In the genomic region with DNA sequence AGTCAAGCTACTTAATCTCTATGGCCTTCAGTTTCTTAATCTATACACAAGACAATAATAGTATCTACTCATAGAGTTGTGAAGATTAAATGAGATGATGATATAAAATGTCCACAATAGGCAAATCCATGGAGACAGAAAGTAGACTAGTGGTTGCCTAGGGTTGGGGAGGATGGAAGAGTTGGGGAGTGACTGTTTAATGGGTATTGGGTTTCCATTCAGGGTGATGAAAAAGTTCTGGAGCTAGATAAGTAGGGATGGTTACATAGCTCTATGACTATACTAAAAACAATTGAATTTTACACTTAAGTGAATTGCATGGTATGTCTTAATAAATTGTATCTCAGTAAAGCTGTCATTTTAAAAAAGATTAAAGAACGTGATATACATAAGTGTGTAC, we compare ENCODE assay signal across 7 cellular contexts.
"Had no signal": no experiment of that assay in that cellular context is flagged by ENCODE, and none has a peak within 500 bp of the region (broad histone marks: within the 10 kb centered on the region; RNA-seq: fewer than 3 reads in every experiment).

No MANE protein-coding gene starts in this region.

- H3K9me3 ChIP-seq: HAP-1 had no signal

- DNase-seq: GOT3, H7, IMR-90 had no signal

- ATAC-seq: HCT116, K562 had no signal

- H3K27ac ChIP-seq: GM23248 had no signal

- H3K4me3 ChIP-seq: GM23248, HAP-1, K562 had no signal

- H2AFZ ChIP-seq: GM23248 had no signal

- H3K9ac ChIP-seq: GM23248 had no signal
